Comparison of ENCODE assay signal across 22 cellular contexts in genomic region chr5:135369952-135370351, GRCh38.
"Had no signal": no experiment of that assay in that cellular context is flagged by ENCODE, and none has a peak within 500 bp of the region (broad histone marks: within the 10 kb centered on the region; RNA-seq: fewer than 3 reads in every experiment).

No MANE protein-coding gene starts in this region.

- DNase-seq: activated CD4-positive, alpha-beta T cell treated with anti-CD3 and anti-CD28 coated beads for 1 hour; activated CD4-positive, alpha-beta T cell treated with anti-CD3 and anti-CD28 coated beads, Interleukin-2, amount 50 U/mL, for 4 hours; activated naive CD4-positive, alpha-beta T cell treated with anti-CD3 and anti-CD28 coated beads for 36 hours; activated T-cell treated with anti-CD3 and anti-CD28 coated beads for 4 hours; aorta; caudate nucleus; effector memory CD4-positive, alpha-beta T cell; foreskin melanocyte; immature natural killer cell; naive B cell; small intestine; stimulated activated CD4-positive, alpha-beta T cell treated with anti-CD3 and anti-CD28 coated beads, Interleukin-15, amount 100 ng/mL, for 24 hours; stimulated activated naive CD4-positive, alpha-beta T cell; T-helper 9 cell; upper lobe of right lung had no signal

- ATAC-seq: left lobe of liver, sciatic nerve, upper lobe of right lung had no signal

- H3K4me3 ChIP-seq: lung, SK-N-MC, thoracic aorta, upper lobe of right lung had no signal

- H3K27me3 ChIP-seq: upper lobe of right lung had no signal

- H3K27ac ChIP-seq: SK-N-MC, thoracic aorta, upper lobe of right lung had no signal

- H3K9me3 Mint-ChIP-seq: activated naive CD4-positive, alpha-beta T cell treated with anti-CD3 and anti-CD28 coated beads for 36 hours; activated T-helper 2 cell treated with anti-CD3 and anti-CD28 coated beads, Interferon-gamma antibody, Interleukin-2, Interleukin-4, amounts not matched to agents 10 μg/mL and 5 μg/mL and 100 μg/mL, durations not matched to agents 14 hours and 24 hours and 36 hours; brain; immature natural killer cell; naive B cell had no signal

- H3K27ac Mint-ChIP-seq: activated naive CD4-positive, alpha-beta T cell treated with anti-CD3 and anti-CD28 coated beads for 36 hours; brain had no signal

- H3K27me3 Mint-ChIP-seq: brain, naive B cell had no signal

- H3K9me3 ChIP-seq: thoracic aorta, upper lobe of right lung had no signal

- H3K4me3 Mint-ChIP-seq: activated naive CD4-positive, alpha-beta T cell treated with anti-CD3 and anti-CD28 coated beads for 36 hours; brain; immature natural killer cell; naive B cell had no signal
